ENCODE assay signal across 8 cellular contexts in the genomic region with DNA sequence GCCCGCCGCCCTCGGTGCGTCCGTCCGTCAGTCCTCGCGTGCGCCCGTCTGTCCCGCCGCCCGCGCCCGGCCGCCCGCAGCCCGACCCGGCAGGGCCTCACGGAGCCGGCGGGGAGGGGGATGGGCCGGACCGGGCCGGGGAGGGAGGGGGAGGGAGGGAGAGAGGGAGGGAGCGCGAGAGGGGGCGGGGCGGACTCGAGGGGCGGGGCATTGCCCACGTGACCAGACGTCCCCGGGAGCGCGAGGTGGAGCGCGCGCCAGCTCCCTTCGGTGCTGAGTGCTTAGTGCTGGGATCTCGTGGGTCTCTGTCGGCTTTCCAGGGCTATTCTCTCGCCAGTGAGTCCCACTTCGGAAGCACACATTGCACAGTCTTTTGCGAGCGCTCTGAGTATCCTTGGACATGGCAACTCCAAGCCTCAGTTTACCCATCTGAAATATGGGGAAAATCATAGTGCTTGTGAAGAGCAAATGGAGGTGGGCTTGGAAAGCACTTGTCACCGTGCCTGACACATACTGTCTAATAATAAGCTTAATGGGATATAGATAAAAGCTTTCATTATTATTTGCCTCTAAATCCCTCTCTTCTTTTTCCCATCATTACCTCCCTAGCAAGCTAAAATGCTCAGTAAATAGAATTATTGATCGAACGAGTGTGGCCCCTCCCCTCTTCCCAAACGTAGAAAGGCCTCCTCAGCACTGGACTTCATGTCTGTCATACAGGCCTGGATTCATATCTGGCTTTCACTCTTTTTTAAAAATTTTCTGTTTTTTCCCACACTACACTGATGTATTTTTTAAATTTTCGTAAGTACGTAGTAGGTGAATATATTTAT. TPM values are rescaled to one million over a fixed set of nuclear protein-coding genes. Genes with fewer than 3 reads are reported as not detected.
DNase-seq lines count a peak whose midpoint lies in the region; ATAC-seq and TF ChIP-seq lines count a peak whose summit lies in the region.

A gene (minus strand): TSS at position 122 of the 833 bp plus-strand sequence. CDS start 43,296 bp downstream, outside the sequence.

- TF ChIP-seq CTCF in epithelial cell of proximal tubule (conservative IDR thresholded peaks at IDR 0.05; ENCODE audit: low read depth, low read length) = no peak

- ATAC-seq in GM21423 (IDR thresholded peaks at IDR 0.05; ENCODE audit: unreplicated experiment) = peak; percentile 51

- H3K9me3 ChIP-seq in mucosa of rectum (ENCODE audit: control insufficient read depth in 2 of 2, low read length in 2 of 2) = no peaks in the 10 kb centered on the region

- H3K27me3 ChIP-seq in mucosa of rectum (ENCODE audit: control insufficient read depth in 2 of 2, insufficient read depth in 2 of 2, low read length in 2 of 2) = no peaks in the 10 kb centered on the region

- no peaks in the 10 kb centered on the region for H3K36me3 ChIP-seq in mucosa of rectum (ENCODE audit: control insufficient read depth in 2 of 2, insufficient read depth in 2 of 2, low read length in 2 of 2)

- peak within 1 kb of the TSS; percentile 69 for H3K4me3 ChIP-seq in epithelial cell of proximal tubule (ENCODE audit: low read depth, low read length)
- H3K4me3 ChIP-seq in mucosa of rectum (ENCODE audit: low read length in 2 of 2) = peak within 1 kb of the TSS; percentile 77 to 99

- peaks cover 4 to 12% of the 10 kb centered on the region in 2 donors for H3K4me1 ChIP-seq in mucosa of rectum (ENCODE audit: control insufficient read depth in 2 of 2, insufficient read depth in 2 of 2, low read length in 2 of 2)

- peak within 1 kb of the TSS; percentile 82 to 87 for H3K9ac ChIP-seq in mucosa of rectum (ENCODE audit: low read depth in 1 of 2, low read length in 2 of 2)

- peak within 1 kb of the TSS; percentile 86 to 88 for H3K27ac ChIP-seq in mucosa of rectum (ENCODE audit: low read depth in 2 of 2, low read length in 2 of 2)

- DNase-seq in COLO668 (lab: John Stamatoyannopoulos, UW; ENCODE audit: unreplicated experiment) = peak; percentile 93
- peak; percentile 82 for DNase-seq in HuH-7.5 (ENCODE audit: low spot score)
- DNase-seq in OCI-M1 (lab: John Stamatoyannopoulos, UW) = peak; percentile 87
- peak; percentile 79 for DNase-seq in activated T-cell treated with anti-CD3 and anti-CD28 coated beads for 48 hours (ENCODE audit: low read depth)
- no peak for DNase-seq in epithelial cell of proximal tubule (ENCODE audit: low read depth)
- peak; percentile 69 to 76 for DNase-seq in stimulated activated CD8-positive, alpha-beta memory T cell treated with anti-CD3 and anti-CD28 coated beads, Interleukin-4, amount 100 ng/mL, for 4 hours (ENCODE audit: low read depth in 2 of 2, low spot score in 1 of 2)

RNA-seq across cellular contexts. Expression of the gene that starts here (rescaled TPM):
- 10.6 and 15.5 TPM in 2 replicates for total RNA-seq in epithelial cell of proximal tubule
